ENCODE assay signal across 1 cellular context in genomic region chr10:64234489-64234888, GRCh38.
TF ChIP-seq lines count a peak whose summit lies in the region.

No MANE protein-coding gene starts in this region.

TF ChIP-seq in HepG2, 621 proteins besides CTCF, POLR2A, EP300 and RAD21 (continued from another document):
- TF ChIP-seq GRHL1 (CRISPR knock-in tag; conservative IDR thresholded peaks at IDR 0.05) (no peak), KLF16 (CRISPR knock-in tag; IDR thresholded peaks at IDR 0.05) (no peak), MAFK (conservative IDR thresholded peaks at IDR 0.05 in 1 of 2, IDR thresholded peaks at IDR 0.05 in 1 of 2; ENCODE audit: low read length in 2 of 2) (peak; percentile 89 to 91), PBX3 (CRISPR knock-in tag; IDR thresholded peaks at IDR 0.05; ENCODE audit: borderline replicate concordance) (no peak)
TF ChIP-seq in HepG2: peak in this region for 2.
